In the genomic region with DNA sequence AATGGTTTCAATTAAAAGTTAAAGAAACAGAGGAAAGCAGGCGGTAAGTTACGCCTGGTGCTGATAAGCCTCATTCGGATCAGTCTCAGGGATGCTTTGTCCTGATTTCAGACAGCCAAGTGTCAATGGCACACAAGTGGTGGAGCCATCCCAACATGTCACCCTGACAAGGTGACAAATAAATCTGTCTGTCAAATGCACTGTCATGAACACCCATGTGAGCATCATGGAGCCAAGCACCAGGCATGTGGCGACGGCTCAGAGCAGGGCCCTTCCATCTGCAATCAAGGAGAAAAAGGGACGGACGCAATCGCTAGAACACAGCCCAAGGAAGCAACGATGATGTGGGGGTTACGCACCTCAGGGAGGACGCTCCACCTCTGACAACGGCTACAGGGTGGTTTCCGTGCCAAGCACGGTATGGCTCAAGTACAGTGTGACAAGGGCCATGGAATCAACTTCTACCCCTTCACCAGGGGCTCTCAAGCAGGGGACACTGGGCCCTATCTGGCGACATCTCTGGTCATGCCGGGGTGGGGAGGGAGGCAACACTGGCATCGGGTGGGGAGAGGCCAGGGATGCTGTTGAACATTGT, we compare ENCODE assay signal across 14 cellular contexts.
DNase-seq lines count a peak whose midpoint lies in the region; ATAC-seq and TF ChIP-seq lines count a peak whose summit lies in the region.
"Had no signal": no experiment of that assay in that cellular context is flagged by ENCODE, and none has a peak within 500 bp of the region (broad histone marks: within the 10 kb centered on the region; RNA-seq: fewer than 3 reads in every experiment).

No MANE protein-coding gene starts in this region.

- H3K4me3 ChIP-seq in SJSA1 (no peak overlapping the region), cardiac muscle cell (no peak overlapping the region), testis (no peak overlapping the region)

- no peak for TF ChIP-seq CTCF in cardiac muscle cell (IDR thresholded peaks at IDR 0.05; ENCODE audit: low read depth, low read length)
- TF ChIP-seq CTCF in testis (IDR thresholded peaks at IDR 0.05): no peak

- intact Hi-C loops in testis (cut with DNase I; ENCODE audit: low total_unique reads): no loop called here

- ATAC-seq in natural killer cell treated with Interleukin-12 subunit alpha and Interleukin-12 subunit beta and Interleukin-15 and Interleukin-18, amount 100 ng/mL, for 72 hours: no peak
- no peak for ATAC-seq in GM19023 (IDR thresholded peaks at IDR 0.05; ENCODE audit: unreplicated experiment)
- ATAC-seq: activated T-cell treated with anti-CD3 and anti-CD28 coated beads, Interleukin-2, amount 50 U/mL, for 4 hours; T-helper 17 cell had no signal

- H3K4me1 ChIP-seq in SJSA1 (replicated peaks): peaks cover 57% of the 10 kb centered on the region
- H3K4me1 ChIP-seq in cardiac muscle cell (ENCODE audit: low read depth): peaks cover 15% of the 10 kb centered on the region
- H3K4me1 ChIP-seq in testis: peaks cover 24% of the 10 kb centered on the region

- DNase-seq in SJSA1 (ENCODE audit: low read depth in 1 of 2, low spot score in 2 of 2) (no peak), cardiac muscle cell (ENCODE audit: low read depth in 1 of 2, low spot score in 1 of 2) (no peak), testis (no peak), T1000 (lab: John Stamatoyannopoulos, UW) (no peak), epidermal melanocyte (ENCODE audit: insufficient read length, low spot score) (no peak), NCI-H2081 (lab: John Stamatoyannopoulos, UW) (no peak)
- no peak for DNase-seq in natural killer cell treated with Interleukin-12 subunit alpha and Interleukin-12 subunit beta and Interleukin-15 and Interleukin-18, amount 100 ng/mL, for 72 hours (ENCODE audit: low spot score)
- DNase-seq: activated CD4-positive, alpha-beta T cell treated with anti-CD3 and anti-CD28 coated beads for 48 hours; activated T-cell treated with anti-CD3 and anti-CD28 coated beads, Interleukin-2, amount 50 U/mL, for 4 hours; effector CD4-positive, alpha-beta T cell; NCI-H2107; small intestine; T-helper 17 cell had no signal

- TF ChIP-seq POLR2A in testis (IDR thresholded peaks at IDR 0.05): no peak

- peaks cover 18% of the 10 kb centered on the region for H3K36me3 ChIP-seq in SJSA1
- no peaks in the 10 kb centered on the region for H3K36me3 ChIP-seq in cardiac muscle cell
- H3K36me3 ChIP-seq in testis (ENCODE audit: low read depth, missing control alignments): no peaks in the 10 kb centered on the region

- peak overlapping the region; percentile 40 to 89 for H3K27ac Mint-ChIP-seq in natural killer cell treated with Interleukin-12 subunit alpha and Interleukin-12 subunit beta and Interleukin-15 and Interleukin-18, amount 100 ng/mL, for 72 hours
- H3K27ac Mint-ChIP-seq: T-helper 17 cell had no signal

- H3K4me1 Mint-ChIP-seq in natural killer cell treated with Interleukin-12 subunit alpha and Interleukin-12 subunit beta and Interleukin-15 and Interleukin-18, amount 100 ng/mL, for 72 hours (ENCODE audit: low read depth in 2 of 2): peaks cover 67 to 80% of the 10 kb centered on the region in 2 donors

- H3K36me3 Mint-ChIP-seq in natural killer cell treated with Interleukin-12 subunit alpha and Interleukin-12 subunit beta and Interleukin-15 and Interleukin-18, amount 100 ng/mL, for 72 hours: no peaks in the 10 kb centered on the region

- H3K27me3 Mint-ChIP-seq in natural killer cell treated with Interleukin-12 subunit alpha and Interleukin-12 subunit beta and Interleukin-15 and Interleukin-18, amount 100 ng/mL, for 72 hours: no peaks in the 10 kb centered on the region

- H3K9me3 ChIP-seq in SJSA1 (replicated peaks) (no peaks in the 10 kb centered on the region), cardiac muscle cell (ENCODE audit: low read depth) (no peaks in the 10 kb centered on the region), testis (no peaks in the 10 kb centered on the region)

- no peak overlapping the region for H3K4me3 Mint-ChIP-seq in natural killer cell treated with Interleukin-12 subunit alpha and Interleukin-12 subunit beta and Interleukin-15 and Interleukin-18, amount 100 ng/mL, for 72 hours
- H3K4me3 Mint-ChIP-seq: activated T-cell treated with anti-CD3 and anti-CD28 coated beads, Interleukin-2, amount 50 U/mL, for 4 hours; T-helper 17 cell had no signal

- 88 to 89% methylated on average over 15 to 17 of the region's 17 CpGs for WGBS in testis, 2 donors

- H3K27me3 ChIP-seq in SJSA1 (replicated peaks): no peaks in the 10 kb centered on the region
- H3K27me3 ChIP-seq in cardiac muscle cell: no peaks in the 10 kb centered on the region
- H3K27me3 ChIP-seq in testis: no peaks in the 10 kb centered on the region

- H3K27ac ChIP-seq in SJSA1 (peak overlapping the region; percentile 85), cardiac muscle cell (peak overlapping the region; percentile 55), testis (peak overlapping the region; percentile 14 to 78)

- H3K9me3 Mint-ChIP-seq in natural killer cell treated with Interleukin-12 subunit alpha and Interleukin-12 subunit beta and Interleukin-15 and Interleukin-18, amount 100 ng/mL, for 72 hours: no peaks in the 10 kb centered on the region
- H3K9me3 Mint-ChIP-seq: activated T-cell treated with anti-CD3 and anti-CD28 coated beads, Interleukin-2, amount 50 U/mL, for 4 hours had no signal
